26 cellular contexts compared by ENCODE assay signal in genomic region chr13:63643543-63643942, GRCh38.
"Had no signal": no experiment of that assay in that cellular context is flagged by ENCODE, and none has a peak within 500 bp of the region (broad histone marks: within the 10 kb centered on the region; RNA-seq: fewer than 3 reads in every experiment).

No MANE protein-coding gene starts in this region.

- H3K27me3 ChIP-seq: left lung, ovary, spleen, suprapubic skin, tibial artery, upper lobe of right lung had no signal

- DNase-seq: hippocampal formation; kidney; left colon; lower lobe of right lung; mammary epithelial cell; mesendoderm; naive B cell; ovary; retina; right cardiac atrium; spleen; stimulated activated CD4-positive, alpha-beta T cell treated with anti-CD3 and anti-CD28 coated beads, Interleukin-4, amount 100 ng/mL, for 24 hours; stimulated activated naive CD4-positive, alpha-beta T cell; tibial artery; trophoblast cell; upper lobe of right lung had no signal

- H3K36me3 Mint-ChIP-seq: mesothelial cell of epicardium; naive B cell; natural killer cell treated with Interleukin-12 subunit alpha and Interleukin-12 subunit beta and Interleukin-15 and Interleukin-18, amount 100 ng/mL, for 72 hours; stimulated activated effector memory CD8-positive, alpha-beta T cell treated with anti-CD3 and anti-CD28 coated beads, Interleukin-12 subunit alpha, Interleukin-12 subunit beta, amount 100 ng/mL, for 72 hours had no signal

- ATAC-seq: left colon; left lung; lower lobe of right lung; natural killer cell treated with Interleukin-12 subunit alpha and Interleukin-12 subunit beta and Interleukin-15 and Interleukin-18, amount 100 ng/mL, for 72 hours; right cardiac atrium; sciatic nerve; stimulated activated effector memory CD8-positive, alpha-beta T cell treated with anti-CD3 and anti-CD28 coated beads, Interleukin-12 subunit alpha, Interleukin-12 subunit beta, amount 100 ng/mL, for 72 hours; upper lobe of right lung had no signal

- H3K4me1 ChIP-seq: left lung, lower lobe of right lung, spleen, suprapubic skin, tibial artery, upper lobe of right lung had no signal

- H3K27me3 Mint-ChIP-seq: naive B cell; natural killer cell treated with Interleukin-12 subunit alpha and Interleukin-12 subunit beta and Interleukin-15 and Interleukin-18, amount 100 ng/mL, for 72 hours; progenitor cell of endocrine pancreas; stimulated activated naive CD8-positive, alpha-beta T cell treated with anti-CD3 and anti-CD28 coated beads, Interleukin-15, Interleukin-2, amounts not matched to agents 100 ng/mL and 50 ng/mL, for 24 hours had no signal

- H3K4me3 ChIP-seq: left lung, lower lobe of right lung, ovary, skin epidermis, spleen, suprapubic skin, thoracic aorta, tibial artery, upper lobe of right lung had no signal

- H3K27ac ChIP-seq: left lung, lower lobe of right lung, ovary, skin epidermis, spleen, suprapubic skin, thoracic aorta, tibial artery, upper lobe of right lung had no signal

- H3K9me3 ChIP-seq: left lung, lower lobe of right lung, ovary, spleen, suprapubic skin, thoracic aorta, tibial artery, upper lobe of right lung had no signal

- H3K27ac Mint-ChIP-seq: mesothelial cell of epicardium; naive B cell; natural killer cell treated with Interleukin-12 subunit alpha and Interleukin-12 subunit beta and Interleukin-15 and Interleukin-18, amount 100 ng/mL, for 72 hours; progenitor cell of endocrine pancreas; stimulated activated effector memory CD8-positive, alpha-beta T cell treated with anti-CD3 and anti-CD28 coated beads, Interleukin-12 subunit alpha, Interleukin-12 subunit beta, amount 100 ng/mL, for 72 hours; stimulated activated naive CD8-positive, alpha-beta T cell treated with anti-CD3 and anti-CD28 coated beads, Interleukin-15, Interleukin-2, amounts not matched to agents 100 ng/mL and 50 ng/mL, for 24 hours had no signal

- H3K9me3 Mint-ChIP-seq: natural killer cell treated with Interleukin-12 subunit alpha and Interleukin-12 subunit beta and Interleukin-15 and Interleukin-18, amount 100 ng/mL, for 72 hours; stimulated activated naive CD8-positive, alpha-beta T cell treated with anti-CD3 and anti-CD28 coated beads, Interleukin-15, Interleukin-2, amounts not matched to agents 100 ng/mL and 50 ng/mL, for 24 hours had no signal

- H3K36me3 ChIP-seq: left lung, lower lobe of right lung, ovary, spleen, suprapubic skin, thoracic aorta, tibial artery, upper lobe of right lung had no signal

- H3K4me1 Mint-ChIP-seq: naive B cell; stimulated activated effector memory CD8-positive, alpha-beta T cell treated with anti-CD3 and anti-CD28 coated beads, Interleukin-12 subunit alpha, Interleukin-12 subunit beta, amount 100 ng/mL, for 72 hours had no signal

- H3K4me3 Mint-ChIP-seq: mesothelial cell of epicardium; naive B cell; natural killer cell treated with Interleukin-12 subunit alpha and Interleukin-12 subunit beta and Interleukin-15 and Interleukin-18, amount 100 ng/mL, for 72 hours; stimulated activated effector memory CD8-positive, alpha-beta T cell treated with anti-CD3 and anti-CD28 coated beads, Interleukin-12 subunit alpha, Interleukin-12 subunit beta, amount 100 ng/mL, for 72 hours; stimulated activated naive CD8-positive, alpha-beta T cell treated with anti-CD3 and anti-CD28 coated beads, Interleukin-15, Interleukin-2, amounts not matched to agents 100 ng/mL and 50 ng/mL, for 24 hours had no signal
